11 cellular contexts compared by ENCODE assay signal in genomic region chr20:45867811-45868176, GRCh38. TPM values are rescaled to one million over a fixed set of nuclear protein-coding genes. Genes with fewer than 3 reads are reported as not detected.
DNase-seq lines count a peak whose midpoint lies in the region; ATAC-seq and TF ChIP-seq lines count a peak whose summit lies in the region.
"Had no signal": no experiment of that assay in that cellular context is flagged by ENCODE, and none has a peak within 500 bp of the region (broad histone marks: within the 10 kb centered on the region; RNA-seq: fewer than 3 reads in every experiment).

No MANE protein-coding gene starts in this region.

- H3K27ac Mint-ChIP-seq in activated T-helper 2 cell treated with anti-CD3 and anti-CD28 coated beads, Interferon-gamma antibody, Interleukin-2, Interleukin-4, amounts not matched to agents 10 μg/mL and 5 μg/mL and 100 μg/mL, durations not matched to agents 14 hours and 24 hours and 36 hours = no peak overlapping the region
- H3K27ac Mint-ChIP-seq in T-helper 2 cell treated with Interferon-gamma antibody and Interleukin-4, amounts not matched to agents 5 μg/mL and 100 μg/mL, for 36 hours = no peak overlapping the region
- H3K27ac Mint-ChIP-seq: activated CD4-positive, alpha-beta T cell treated with anti-CD3 and anti-CD28 coated beads, Interleukin-2, amount 10 ng/mL, durations not matched to agents 7 days and 5 days; naive thymus-derived CD8-positive, alpha-beta T cell; stimulated activated naive CD8-positive, alpha-beta T cell treated with anti-CD3 and anti-CD28 coated beads, Interleukin-15, Interleukin-2, amounts not matched to agents 100 ng/mL and 50 ng/mL, for 24 hours had no signal

- ATAC-seq in HG03196 (IDR thresholded peaks at IDR 0.05; ENCODE audit: unreplicated experiment) = no peak
- ATAC-seq: naive thymus-derived CD8-positive, alpha-beta T cell had no signal

- H3K4me3 ChIP-seq in foreskin fibroblast (ENCODE audit: low read depth in 1 of 2, low read length in 2 of 2) = no peak overlapping the region
- H3K4me3 ChIP-seq: SK-N-MC had no signal

- H3K27me3 Mint-ChIP-seq in activated T-helper 2 cell treated with anti-CD3 and anti-CD28 coated beads, Interferon-gamma antibody, Interleukin-2, Interleukin-4, amounts not matched to agents 10 μg/mL and 5 μg/mL and 100 μg/mL, durations not matched to agents 14 hours and 24 hours and 36 hours (ENCODE audit: low read depth) = no peaks in the 10 kb centered on the region
- no peaks in the 10 kb centered on the region for H3K27me3 Mint-ChIP-seq in T-helper 2 cell treated with Interferon-gamma antibody and Interleukin-4, amounts not matched to agents 5 μg/mL and 100 μg/mL, for 36 hours (ENCODE audit: low read depth)
- H3K27me3 Mint-ChIP-seq: activated CD4-positive, alpha-beta T cell treated with anti-CD3 and anti-CD28 coated beads, Interleukin-2, amount 10 ng/mL, durations not matched to agents 7 days and 5 days; naive thymus-derived CD8-positive, alpha-beta T cell; stimulated activated naive CD8-positive, alpha-beta T cell treated with anti-CD3 and anti-CD28 coated beads, Interleukin-15, Interleukin-2, amounts not matched to agents 100 ng/mL and 50 ng/mL, for 24 hours had no signal

- intact Hi-C loops in activated T-helper 2 cell treated with anti-CD3 and anti-CD28 coated beads, Interferon-gamma antibody, Interleukin-2, Interleukin-4, amounts not matched to agents 10 μg/mL and 5 μg/mL and 100 μg/mL, durations not matched to agents 14 hours and 24 hours and 36 hours (cut with micrococcal nuclease) = no loop called here

- no peak for TF ChIP-seq CTCF in foreskin fibroblast (IDR thresholded peaks at IDR 0.05; ENCODE audit: low read depth, low read length)

- peaks cover 10% of the 10 kb centered on the region for H3K36me3 Mint-ChIP-seq in activated T-helper 2 cell treated with anti-CD3 and anti-CD28 coated beads, Interferon-gamma antibody, Interleukin-2, Interleukin-4, amounts not matched to agents 10 μg/mL and 5 μg/mL and 100 μg/mL, durations not matched to agents 14 hours and 24 hours and 36 hours (ENCODE audit: low read depth)
- peaks cover 7% of the 10 kb centered on the region for H3K36me3 Mint-ChIP-seq in T-helper 2 cell treated with Interferon-gamma antibody and Interleukin-4, amounts not matched to agents 5 μg/mL and 100 μg/mL, for 36 hours (ENCODE audit: low read depth)

- H3K4me3 Mint-ChIP-seq in activated T-helper 2 cell treated with anti-CD3 and anti-CD28 coated beads, Interferon-gamma antibody, Interleukin-2, Interleukin-4, amounts not matched to agents 10 μg/mL and 5 μg/mL and 100 μg/mL, durations not matched to agents 14 hours and 24 hours and 36 hours (ENCODE audit: low read depth) = no peak overlapping the region
- H3K4me3 Mint-ChIP-seq in T-helper 2 cell treated with Interferon-gamma antibody and Interleukin-4, amounts not matched to agents 5 μg/mL and 100 μg/mL, for 36 hours = no peak overlapping the region
- H3K4me3 Mint-ChIP-seq: activated CD4-positive, alpha-beta T cell treated with anti-CD3 and anti-CD28 coated beads, Interleukin-2, amount 10 ng/mL, durations not matched to agents 7 days and 5 days; naive thymus-derived CD8-positive, alpha-beta T cell; stimulated activated naive CD8-positive, alpha-beta T cell treated with anti-CD3 and anti-CD28 coated beads, Interleukin-15, Interleukin-2, amounts not matched to agents 100 ng/mL and 50 ng/mL, for 24 hours had no signal

- no peaks in the 10 kb centered on the region for H3K9me3 Mint-ChIP-seq in activated T-helper 2 cell treated with anti-CD3 and anti-CD28 coated beads, Interferon-gamma antibody, Interleukin-2, Interleukin-4, amounts not matched to agents 10 μg/mL and 5 μg/mL and 100 μg/mL, durations not matched to agents 14 hours and 24 hours and 36 hours
- H3K9me3 Mint-ChIP-seq in T-helper 2 cell treated with Interferon-gamma antibody and Interleukin-4, amounts not matched to agents 5 μg/mL and 100 μg/mL, for 36 hours = no peaks in the 10 kb centered on the region
- H3K9me3 Mint-ChIP-seq: activated CD4-positive, alpha-beta T cell treated with anti-CD3 and anti-CD28 coated beads, Interleukin-2, amount 10 ng/mL, durations not matched to agents 7 days and 5 days; naive thymus-derived CD8-positive, alpha-beta T cell; stimulated activated naive CD8-positive, alpha-beta T cell treated with anti-CD3 and anti-CD28 coated beads, Interleukin-15, Interleukin-2, amounts not matched to agents 100 ng/mL and 50 ng/mL, for 24 hours had no signal

- H3K4me1 Mint-ChIP-seq in activated T-helper 2 cell treated with anti-CD3 and anti-CD28 coated beads, Interferon-gamma antibody, Interleukin-2, Interleukin-4, amounts not matched to agents 10 μg/mL and 5 μg/mL and 100 μg/mL, durations not matched to agents 14 hours and 24 hours and 36 hours (ENCODE audit: low read depth) = peaks cover 3% of the 10 kb centered on the region
- H3K4me1 Mint-ChIP-seq in T-helper 2 cell treated with Interferon-gamma antibody and Interleukin-4, amounts not matched to agents 5 μg/mL and 100 μg/mL, for 36 hours (ENCODE audit: low read depth) = peaks cover 1% of the 10 kb centered on the region
- H3K4me1 Mint-ChIP-seq: activated CD4-positive, alpha-beta T cell treated with anti-CD3 and anti-CD28 coated beads, Interleukin-2, amount 10 ng/mL, durations not matched to agents 7 days and 5 days had no signal

- DNase-seq in AG08395 (ENCODE audit: low spot score) (peak; percentile 80), RPMI7951 (ENCODE audit: low read depth) (peak; percentile 41), foreskin fibroblast (peak; percentile 38 to 68)
- DNase-seq in activated T-helper 2 cell treated with anti-CD3 and anti-CD28 coated beads, Interferon-gamma antibody, Interleukin-2, Interleukin-4, amounts not matched to agents 10 μg/mL and 5 μg/mL and 100 μg/mL, durations not matched to agents 14 hours and 24 hours and 36 hours (ENCODE audit: low spot score) = no peak
- DNase-seq in T-helper 2 cell treated with Interferon-gamma antibody and Interleukin-4, amounts not matched to agents 5 μg/mL and 100 μg/mL, for 36 hours (ENCODE audit: low spot score) = no peak
- DNase-seq: activated CD4-positive, alpha-beta T cell treated with anti-CD3 and anti-CD28 coated beads, Interleukin-2, amount 10 ng/mL, durations not matched to agents 7 days and 5 days; naive thymus-derived CD8-positive, alpha-beta T cell; NCI-H446 treated with DMSO at 0.1 percent for 48 hours had no signal

RNA-seq across cellular contexts. Expression of gene ZSWIM3, which starts 10.4 kb away (rescaled TPM):
- 9.3 and 9.4 TPM in 2 replicates for total RNA-seq in RPMI7951 (2014; rRNA removed; shearing (Covaris generic))
- total RNA-seq in activated T-helper 2 cell treated with anti-CD3 and anti-CD28 coated beads, Interferon-gamma antibody, Interleukin-2, Interleukin-4, amounts not matched to agents 10 μg/mL and 5 μg/mL and 100 μg/mL, durations not matched to agents 14 hours and 24 hours and 36 hours = 6.2 and 6.3 TPM in 2 replicates

RNA-seq across cellular contexts. Expression of gene ACOT8, which starts 10.6 kb away (rescaled TPM):
- total RNA-seq in RPMI7951 (2014; rRNA removed; shearing (Covaris generic)) = 102 and 119 TPM in 2 replicates
- 28.0 and 29.1 TPM in 2 replicates for total RNA-seq in activated T-helper 2 cell treated with anti-CD3 and anti-CD28 coated beads, Interferon-gamma antibody, Interleukin-2, Interleukin-4, amounts not matched to agents 10 μg/mL and 5 μg/mL and 100 μg/mL, durations not matched to agents 14 hours and 24 hours and 36 hours

RNA-seq across cellular contexts. Expression of gene ZSWIM1, which starts 13.2 kb away (rescaled TPM):
- total RNA-seq in RPMI7951 (2014; rRNA removed; shearing (Covaris generic)) = 17.0 and 20.4 TPM in 2 replicates
- total RNA-seq in activated T-helper 2 cell treated with anti-CD3 and anti-CD28 coated beads, Interferon-gamma antibody, Interleukin-2, Interleukin-4, amounts not matched to agents 10 μg/mL and 5 μg/mL and 100 μg/mL, durations not matched to agents 14 hours and 24 hours and 36 hours = 9.3 and 10.3 TPM in 2 replicates

RNA-seq across cellular contexts. Expression of gene SPATA25, which starts 19.6 kb away (rescaled TPM):
- 0.98 TPM in 1 of 2 replicates, not detected in the other for total RNA-seq in RPMI7951 (2014; rRNA removed; shearing (Covaris generic))
- 0.60 and 1.1 TPM in 2 replicates for total RNA-seq in activated T-helper 2 cell treated with anti-CD3 and anti-CD28 coated beads, Interferon-gamma antibody, Interleukin-2, Interleukin-4, amounts not matched to agents 10 μg/mL and 5 μg/mL and 100 μg/mL, durations not matched to agents 14 hours and 24 hours and 36 hours

RNA-seq across cellular contexts. Expression of gene NEURL2, which starts 23.2 kb away (rescaled TPM):
- 3.0 and 5.5 TPM in 2 replicates for total RNA-seq in RPMI7951 (2014; rRNA removed; shearing (Covaris generic))
- total RNA-seq in activated T-helper 2 cell treated with anti-CD3 and anti-CD28 coated beads, Interferon-gamma antibody, Interleukin-2, Interleukin-4, amounts not matched to agents 10 μg/mL and 5 μg/mL and 100 μg/mL, durations not matched to agents 14 hours and 24 hours and 36 hours = 2.0 and 3.3 TPM in 2 replicates

Comparison
In these comparisons a context has a peak if more than half of its experiments do, and no peak if none do; other contexts are left out.
1. DNase-seq: peak in AG08395 (single experiment), RPMI7951 (single experiment) and foreskin fibroblast (2 of 2); none in activated T-helper 2 cell treated with anti-CD3 and anti-CD28 coated beads, Interferon-gamma antibody, Interleukin-2, Interleukin-4, amounts not matched to agents 10 μg/mL and 5 μg/mL and 100 μg/mL, durations not matched to agents 14 hours and 24 hours and 36 hours (single experiment) and T-helper 2 cell treated with Interferon-gamma antibody and Interleukin-4, amounts not matched to agents 5 μg/mL and 100 μg/mL, for 36 hours (single experiment).